ENCODE assay signal across 8 cellular contexts in genomic region chr19:45078390-45079062, GRCh38. TPM values are rescaled to one million over a fixed set of nuclear protein-coding genes. Genes with fewer than 3 reads are reported as not detected.
DNase-seq lines count a peak whose midpoint lies in the region; ATAC-seq and TF ChIP-seq lines count a peak whose summit lies in the region.

No MANE protein-coding gene starts in this region.

- peak overlapping the region; percentile 79 to 98 (median 93) for H3K4me3 Mint-ChIP-seq in CD4-positive, alpha-beta memory T cell
- peak overlapping the region; percentile 99 for H3K4me3 Mint-ChIP-seq in endothelial cell (ENCODE audit: unreplicated experiment)

- no peak overlapping the region for H2AFZ ChIP-seq in OCI-LY1 (ENCODE audit: low read length)

- peaks cover 9 to 22% of the 10 kb centered on the region in 2 donors for H3K36me3 Mint-ChIP-seq in CD4-positive, alpha-beta memory T cell
- peaks cover 6% of the 10 kb centered on the region for H3K36me3 Mint-ChIP-seq in endothelial cell (ENCODE audit: low read depth, unreplicated experiment)

- peak in 1 of 5 donors; percentile 19 for DNase-seq in CD4-positive, alpha-beta memory T cell
- DNase-seq in endothelial cell (ENCODE audit: low spot score) (no peak), omental fat pad (ENCODE audit: low spot score) (no peak), Ammon's horn (ENCODE audit: low spot score) (no peak), pons (ENCODE audit: low spot score) (no peak), AG20443 (ENCODE audit: low spot score) (no peak), epidermal melanocyte (ENCODE audit: insufficient read length, low spot score) (no peak)

- H3K9ac ChIP-seq in OCI-LY1 (ENCODE audit: low read length), result peak overlapping the region; percentile 93

- H3K9me3 Mint-ChIP-seq in CD4-positive, alpha-beta memory T cell, result no peaks in the 10 kb centered on the region
- no peaks in the 10 kb centered on the region for H3K9me3 Mint-ChIP-seq in endothelial cell (ENCODE audit: unreplicated experiment)

- H4K20me1 ChIP-seq in OCI-LY1 (ENCODE audit: insufficient read depth, low read length), result no peaks in the 10 kb centered on the region

- peaks cover 38% of the 10 kb centered on the region for H3K79me2 ChIP-seq in OCI-LY1 (ENCODE audit: insufficient read depth, low read length)

- no peaks in the 10 kb centered on the region for H3K27me3 ChIP-seq in CD4-positive, alpha-beta memory T cell (ENCODE audit: insufficient read depth, low read length)
- no peaks in the 10 kb centered on the region for H3K27me3 ChIP-seq in OCI-LY1 (ENCODE audit: insufficient read depth, low read length)

- H3K4me2 ChIP-seq in OCI-LY1 (ENCODE audit: low read length), result peak overlapping the region; percentile 94

- H3K4me1 ChIP-seq in CD4-positive, alpha-beta memory T cell (ENCODE audit: insufficient read depth, low read length), result peaks cover 51% of the 10 kb centered on the region
- H3K4me1 ChIP-seq in OCI-LY1 (ENCODE audit: insufficient read depth, low read length, severe bottlenecking), result peaks cover 53% of the 10 kb centered on the region

- H3F3A ChIP-seq in OCI-LY1 (ENCODE audit: insufficient read depth, low read length), result peaks cover 13% of the 10 kb centered on the region

- H3K4me1 Mint-ChIP-seq in CD4-positive, alpha-beta memory T cell, result peaks cover 25 to 60% (median 44%) of the 10 kb centered on the region in 4 donors
- H3K4me1 Mint-ChIP-seq in endothelial cell (ENCODE audit: unreplicated experiment), result peaks cover 13% of the 10 kb centered on the region

- H3K4me3 ChIP-seq in CD4-positive, alpha-beta memory T cell (ENCODE audit: low read length in 2 of 2), result peak overlapping the region; percentile 82 to 95
- peak overlapping the region; percentile 90 for H3K4me3 ChIP-seq in OCI-LY1 (ENCODE audit: low read depth, low read length, poor library complexity, severe bottlenecking)

- H3K9me2 ChIP-seq in OCI-LY1 (ENCODE audit: low read depth, low read length), result no peaks in the 10 kb centered on the region

- ATAC-seq in omental fat pad (ENCODE audit: low FRiP score), result peak; percentile 16

- H3K36me3 ChIP-seq in CD4-positive, alpha-beta memory T cell (ENCODE audit: insufficient read depth, low read length), result peaks cover 12% of the 10 kb centered on the region
- peaks cover 36% of the 10 kb centered on the region for H3K36me3 ChIP-seq in OCI-LY1 (ENCODE audit: insufficient read depth, low read length)

- intact Hi-C loops in CD4-positive, alpha-beta memory T cell (cut with micrococcal nuclease), result loop anchor here (1.0 to 10.0 kb wide), 5 partner anchors 14 to 124 kb away; partner anchors contain the start of genes BLOC1S3, CLASRP, CLPTM1 and RELB

- H3K27ac Mint-ChIP-seq in CD4-positive, alpha-beta memory T cell, result peak overlapping the region; percentile 52 to 84 (median 65)
- H3K27ac Mint-ChIP-seq in endothelial cell (ENCODE audit: unreplicated experiment), result no peak overlapping the region

- POLR2A ChIA-PET in CD4-positive, alpha-beta memory T cell (lab: Charles Lee; ENCODE audit: partially characterized antibody), result interaction anchor here (1.0 to 8.4 kb wide), 8 partner anchors 9 to 100 kb away, joined by 3 to 106 read pairs (median 6); partner anchors contain the start of genes BLOC1S3, CLASRP, PPP1R37 and RELB

- H3K27me3 Mint-ChIP-seq in CD4-positive, alpha-beta memory T cell, result no peaks in the 10 kb centered on the region
- H3K27me3 Mint-ChIP-seq in endothelial cell (ENCODE audit: unreplicated experiment), result peaks cover 13% of the 10 kb centered on the region

- peak overlapping the region; percentile 80 for H3K27ac ChIP-seq in CD4-positive, alpha-beta memory T cell (ENCODE audit: low read depth, low read length)
- H3K27ac ChIP-seq in OCI-LY1 (ENCODE audit: low read depth, low read length, poor library complexity, severe bottlenecking), result peak overlapping the region; percentile 85

- CTCF ChIA-PET in CD4-positive, alpha-beta memory T cell (lab: Charles Lee; ENCODE audit: partially characterized antibody), result interaction anchor here (0.7 to 1.4 kb wide), 5 partner anchors 11 to 39 kb away, joined by 3 to 5 read pairs (median 3); partner anchors contain the start of gene PPP1R37

- no peaks in the 10 kb centered on the region for H3K9me3 ChIP-seq in CD4-positive, alpha-beta memory T cell (ENCODE audit: control insufficient read depth in 1 of 2, low read length in 2 of 2)
- no peaks in the 10 kb centered on the region for H3K9me3 ChIP-seq in OCI-LY1 (ENCODE audit: low read length)

- no peak for TF ChIP-seq CTCF in OCI-LY1 (IDR thresholded peaks at IDR 0.05; ENCODE audit: low read length)
- no peak for TF ChIP-seq CTCF in endothelial cell (IDR thresholded peaks at IDR 0.05; ENCODE audit: unreplicated experiment)
- no peak for TF ChIP-seq CTCF in omental fat pad (IDR thresholded peaks at IDR 0.05)

RNA-seq across cellular contexts. Expression of gene GEMIN7, which starts 0.5 kb away (rescaled TPM):
- 10 to 100 TPM; 15.9 to 17.6 TPM for total RNA-seq in CD4-positive, alpha-beta memory T cell
- 10 to 100 TPM; 34.9 to 75.3 TPM for polyA plus RNA-seq in CD4-positive, alpha-beta memory T cell
- total RNA-seq in endothelial cell (ENCODE audit: unreplicated experiment) (30.8 TPM), omental fat pad (10 to 100 TPM; 22.2 to 34.1 (median 27.9) TPM)

RNA-seq across cellular contexts. Expression of gene ZNF296, which starts 2.2 kb away (rescaled TPM):
- 1 to 10 TPM; 1.7 to 1.9 TPM for total RNA-seq in CD4-positive, alpha-beta memory T cell
- 1 to 10 TPM in 1 of 2 donors, under 1 TPM in 1; 0.98 to 3.2 TPM for polyA plus RNA-seq in CD4-positive, alpha-beta memory T cell
- total RNA-seq in endothelial cell (ENCODE audit: unreplicated experiment), result 0.54 TPM
- 1 to 10 TPM in 2 of 4 donors, under 1 TPM in 2; 0.31 to 1.7 (median 1.1) TPM for total RNA-seq in omental fat pad

RNA-seq across cellular contexts. Expression of gene PPP1R37, which starts 14.5 kb away (rescaled TPM):
- 10 to 100 TPM; 25.2 to 26.2 TPM for total RNA-seq in CD4-positive, alpha-beta memory T cell
- polyA plus RNA-seq in CD4-positive, alpha-beta memory T cell, result 1 to 10 TPM in 1 of 2 donors, under 1 TPM in 1; 0.31 to 1.4 TPM
- total RNA-seq in endothelial cell (ENCODE audit: unreplicated experiment), result 34.7 TPM
- 10 to 100 TPM; 13.6 to 23.7 (median 19.4) TPM for total RNA-seq in omental fat pad

RNA-seq across cellular contexts. Expression of gene CLASRP, which starts 39.7 kb away (rescaled TPM):
- 100 to 1,000 TPM; 156 to 163 TPM for total RNA-seq in CD4-positive, alpha-beta memory T cell
- polyA plus RNA-seq in CD4-positive, alpha-beta memory T cell, result 10 to 100 TPM in 1 of 2 donors, 1 to 10 TPM in 1; 3.8 to 12.7 TPM
- total RNA-seq in endothelial cell (ENCODE audit: unreplicated experiment) (72.2 TPM), omental fat pad (10 to 100 TPM; 49.3 to 78.2 (median 73.4) TPM)
